17 cellular contexts compared by ENCODE assay signal in the genomic region with DNA sequence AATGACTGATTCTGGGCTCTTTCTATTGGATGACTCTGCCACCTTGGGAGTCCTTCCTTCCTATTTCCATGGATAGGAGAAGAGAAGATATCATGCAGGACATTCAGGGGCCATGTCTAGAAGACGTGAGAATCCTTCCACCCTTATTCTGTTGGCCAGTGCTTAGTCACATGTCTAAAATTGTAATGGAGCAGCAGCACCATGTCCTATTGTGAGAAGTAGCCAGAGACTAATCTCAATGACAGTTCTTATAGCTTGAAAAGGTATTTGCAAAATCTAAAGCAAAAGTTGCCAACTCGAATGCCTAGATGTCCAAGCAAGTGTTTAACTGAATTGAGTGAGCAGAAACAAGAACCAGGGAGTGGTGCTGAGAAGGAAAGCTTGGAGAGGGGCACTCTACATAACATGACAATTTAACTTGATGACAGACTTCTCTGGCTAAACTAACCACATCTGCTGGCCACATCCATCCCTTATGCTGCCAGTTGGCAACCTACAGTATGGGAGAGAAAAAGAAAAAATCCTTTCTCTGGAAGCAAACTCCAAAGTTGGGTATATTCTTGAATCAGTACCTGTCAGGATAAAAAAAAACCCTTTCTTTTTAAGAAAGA.
A peak's percentile ranks its signal among the peaks of the same experiment; 100 is the strongest.
DNase-seq lines count a peak whose midpoint lies in the region; ATAC-seq and TF ChIP-seq lines count a peak whose summit lies in the region.
"Had no signal": no experiment of that assay in that cellular context is flagged by ENCODE, and none has a peak within 500 bp of the region (broad histone marks: within the 10 kb centered on the region; RNA-seq: fewer than 3 reads in every experiment).

No MANE protein-coding gene starts in this region.

- H3K27ac ChIP-seq in right atrium auricular region (no peak overlapping the region), left ventricle myocardium inferior (replicated peaks) (peak overlapping the region; percentile 10), Peyer's patch (no peak overlapping the region)
- H3K27ac ChIP-seq: HL-60 had no signal

- H3K36me3 ChIP-seq in right atrium auricular region (no peaks in the 10 kb centered on the region), left ventricle myocardium inferior (no peaks in the 10 kb centered on the region), Peyer's patch (no peaks in the 10 kb centered on the region)

- H3K4me3 ChIP-seq in right atrium auricular region: no peak overlapping the region
- H3K4me3 ChIP-seq in left ventricle myocardium inferior: no peak overlapping the region
- H3K4me3 ChIP-seq in Peyer's patch: no peak overlapping the region
- H3K4me3 ChIP-seq: GM12878 had no signal

- H3K9me3 ChIP-seq in right atrium auricular region (no peaks in the 10 kb centered on the region), left ventricle myocardium inferior (replicated peaks) (no peaks in the 10 kb centered on the region), Peyer's patch (no peaks in the 10 kb centered on the region)

- ATAC-seq in Right ventricle myocardium superior (ENCODE audit: poor library complexity) (peak; percentile 89), HG02981 (IDR thresholded peaks at IDR 0.05; ENCODE audit: unreplicated experiment) (no peak)
- ATAC-seq: GM12878 had no signal

- H3K4me1 ChIP-seq in right atrium auricular region (no peaks in the 10 kb centered on the region), left ventricle myocardium inferior (peaks cover 34% of the 10 kb centered on the region), Peyer's patch (no peaks in the 10 kb centered on the region)

- H3K27me3 ChIP-seq in right atrium auricular region: no peaks in the 10 kb centered on the region
- no peaks in the 10 kb centered on the region for H3K27me3 ChIP-seq in left ventricle myocardium inferior (ENCODE audit: low read depth)
- no peaks in the 10 kb centered on the region for H3K27me3 ChIP-seq in Peyer's patch

- intact Hi-C loops in Right ventricle myocardium superior (cut with DNase I): no loop called here
- intact Hi-C loops in left ventricle myocardium inferior (cut with micrococcal nuclease): no loop called here

- DNase-seq in Right ventricle myocardium superior (no peak), right atrium auricular region (ENCODE audit: low spot score) (no peak), fibroblast of peridontal ligament (ENCODE audit: extremely low read depth) (peak; percentile 46), left ventricle myocardium inferior (no peak), stromal cell of bone marrow (ENCODE audit: low read depth) (peak; percentile 23), SW480 (ENCODE audit: low spot score) (no peak), Peyer's patch (no peak)
- DNase-seq: 8988T; C1 segment of cervical spinal cord; Calu3; CD4-positive, alpha-beta T cell; DMS 273 treated with DMSO at 0.1 percent for 48 hours; GOT3; H9 had no signal

- TF ChIP-seq CTCF in right atrium auricular region (IDR thresholded peaks at IDR 0.05) (no peak), left ventricle myocardium inferior (IDR thresholded peaks at IDR 0.05; ENCODE audit: borderline replicate concordance) (no peak), Peyer's patch (IDR thresholded peaks at IDR 0.05) (no peak)

- TF ChIP-seq POLR2A in Peyer's patch (IDR thresholded peaks at IDR 0.05): no peak

Comparison
In these comparisons a context has a peak if more than half of its experiments do, and no peak if none do; other contexts are left out.
1. DNase-seq: peak in fibroblast of peridontal ligament (single experiment) and stromal cell of bone marrow (single experiment); none in Right ventricle myocardium superior (single experiment), right atrium auricular region (single experiment), left ventricle myocardium inferior (single experiment), SW480 (single experiment) and Peyer's patch (0 of 3).